In genomic region chr17:49722066-49722465, GRCh38 we compare ENCODE assay signal across 17 cellular contexts. TPM values are rescaled to one million over a fixed set of nuclear protein-coding genes. Genes with fewer than 3 reads are reported as not detected.
DNase-seq lines count a peak whose midpoint lies in the region; ATAC-seq and TF ChIP-seq lines count a peak whose summit lies in the region.
"Had no signal": no experiment of that assay in that cellular context is flagged by ENCODE, and none has a peak within 500 bp of the region (broad histone marks: within the 10 kb centered on the region; RNA-seq: fewer than 3 reads in every experiment).

No MANE protein-coding gene starts in this region.

- no peak overlapping the region for H2AFZ ChIP-seq in smooth muscle cell (ENCODE audit: low read depth)

- TF ChIP-seq EP300 in sigmoid colon (IDR thresholded peaks at IDR 0.05) = no peak

- TF ChIP-seq CTCF in CD8-positive, alpha-beta T cell (IDR thresholded peaks at IDR 0.05) = no peak
- no peak for TF ChIP-seq CTCF in glutamatergic neuron (IDR thresholded peaks at IDR 0.05; ENCODE audit: partially characterized antibody, unreplicated experiment)
- TF ChIP-seq CTCF in sigmoid colon (IDR thresholded peaks at IDR 0.05) = no peak
- no peak for TF ChIP-seq CTCF in smooth muscle cell (IDR thresholded peaks at IDR 0.05; ENCODE audit: borderline replicate concordance, insufficient read depth, poor library complexity, severe bottlenecking)

- no peak overlapping the region for H3K4me2 ChIP-seq in BLaER1
- H3K4me2 ChIP-seq in smooth muscle cell = no peak overlapping the region
- H3K4me2 ChIP-seq: KMS-11 had no signal

- 96 to 98% methylated on average over 3 of the region's 3 CpGs for WGBS in sigmoid colon, 2 donors
- WGBS in smooth muscle cell (ENCODE audit: low lambda C conversion rate) = 95% methylated on average over 3 of the region's 3 CpGs

- peaks cover 79% of the 10 kb centered on the region for H3K36me3 ChIP-seq in BLaER1
- peaks cover 58% of the 10 kb centered on the region for H3K36me3 ChIP-seq in CD8-positive, alpha-beta T cell (ENCODE audit: insufficient read depth, low read length)
- H3K36me3 ChIP-seq in sigmoid colon = peaks cover 18 to 53% (median 32%) of the 10 kb centered on the region in 4 donors
- H3K36me3 ChIP-seq in smooth muscle cell (ENCODE audit: low read depth) = no peaks in the 10 kb centered on the region

- no peak overlapping the region for H3K4me3 Mint-ChIP-seq in CD8-positive, alpha-beta T cell
- H3K4me3 Mint-ChIP-seq in glutamatergic neuron (ENCODE audit: unreplicated experiment) = no peak overlapping the region
- H3K4me3 Mint-ChIP-seq: activated CD4-positive, alpha-beta T cell treated with anti-CD3 and anti-CD28 coated beads for 36 hours; mesothelial cell of epicardium had no signal

- H3F3A ChIP-seq in smooth muscle cell (ENCODE audit: low read depth) = no peaks in the 10 kb centered on the region

- no peaks in the 10 kb centered on the region for H3K27me3 ChIP-seq in BLaER1
- no peaks in the 10 kb centered on the region for H3K27me3 ChIP-seq in CD8-positive, alpha-beta T cell (ENCODE audit: insufficient read depth, low read length)
- H3K27me3 ChIP-seq in sigmoid colon = no peaks in the 10 kb centered on the region
- H3K27me3 ChIP-seq in smooth muscle cell (ENCODE audit: low read depth) = no peaks in the 10 kb centered on the region
- H3K27me3 ChIP-seq: foreskin keratinocyte, testis had no signal

- H3K27me3 Mint-ChIP-seq in CD8-positive, alpha-beta T cell (ENCODE audit: low read depth) = no peaks in the 10 kb centered on the region
- H3K27me3 Mint-ChIP-seq in glutamatergic neuron (ENCODE audit: unreplicated experiment) = peaks cover 11% of the 10 kb centered on the region
- H3K27me3 Mint-ChIP-seq: activated CD4-positive, alpha-beta T cell treated with anti-CD3 and anti-CD28 coated beads for 36 hours had no signal

- H3K79me2 ChIP-seq in smooth muscle cell (ENCODE audit: low read depth) = no peaks in the 10 kb centered on the region

- TF ChIP-seq POLR2A in sigmoid colon (IDR thresholded peaks at IDR 0.05) = no peak

- H3K27ac Mint-ChIP-seq in CD8-positive, alpha-beta T cell = peak overlapping the region; percentile 80
- H3K27ac Mint-ChIP-seq in glutamatergic neuron (ENCODE audit: unreplicated experiment) = peak overlapping the region; percentile 99
- H3K27ac Mint-ChIP-seq: activated CD4-positive, alpha-beta T cell treated with anti-CD3 and anti-CD28 coated beads for 36 hours had no signal

- H3K9me3 ChIP-seq in BLaER1 (peaks cover 17% of the 10 kb centered on the region), sigmoid colon (no peaks in the 10 kb centered on the region), smooth muscle cell (replicated peaks; ENCODE audit: low read depth) (no peaks in the 10 kb centered on the region)
- H3K9me3 ChIP-seq in CD8-positive, alpha-beta T cell (ENCODE audit: low read length) = no peaks in the 10 kb centered on the region
- H3K9me3 ChIP-seq: testis had no signal

- H3K4me1 ChIP-seq in BLaER1 = peaks cover 36% of the 10 kb centered on the region
- H3K4me1 ChIP-seq in CD8-positive, alpha-beta T cell (ENCODE audit: insufficient read depth, low read length) = peaks cover 22% of the 10 kb centered on the region
- peaks cover 0 to 52% (median 31%) of the 10 kb centered on the region in 4 donors for H3K4me1 ChIP-seq in sigmoid colon
- H3K4me1 ChIP-seq in smooth muscle cell (ENCODE audit: low read depth) = no peaks in the 10 kb centered on the region
- H3K4me1 ChIP-seq: foreskin keratinocyte had no signal

- H3K4me3 ChIP-seq in BLaER1 = no peak overlapping the region
- H3K4me3 ChIP-seq in CD8-positive, alpha-beta T cell (ENCODE audit: low read depth, low read length) = no peak overlapping the region
- H3K4me3 ChIP-seq in sigmoid colon = no peak overlapping the region
- no peak overlapping the region for H3K4me3 ChIP-seq in smooth muscle cell
- H3K4me3 ChIP-seq: testis had no signal

- intact Hi-C loops in CD8-positive, alpha-beta T cell (cut with DNase I, micrococcal nuclease) = no loop called here
- intact Hi-C loops in sigmoid colon (cut with DNase I) = no loop called here

- H3K9me3 Mint-ChIP-seq in CD8-positive, alpha-beta T cell = peaks cover 2% of the 10 kb centered on the region
- H3K9me3 Mint-ChIP-seq in glutamatergic neuron (ENCODE audit: unreplicated experiment) = peaks cover 5% of the 10 kb centered on the region

- H3K36me3 Mint-ChIP-seq in CD8-positive, alpha-beta T cell = peaks cover 87% of the 10 kb centered on the region
- H3K36me3 Mint-ChIP-seq in glutamatergic neuron (ENCODE audit: unreplicated experiment) = peaks cover 9% of the 10 kb centered on the region

- no peaks in the 10 kb centered on the region for H4K20me1 ChIP-seq in BLaER1
- no peaks in the 10 kb centered on the region for H4K20me1 ChIP-seq in smooth muscle cell (ENCODE audit: low read depth)

- H3K9ac ChIP-seq in BLaER1 (no peak overlapping the region), smooth muscle cell (ENCODE audit: low read depth) (no peak overlapping the region)
- H3K9ac ChIP-seq: KMS-11 had no signal

- no peak for DNase-seq in CD8-positive, alpha-beta T cell
- DNase-seq in glutamatergic neuron (no peak), sigmoid colon (no peak), germinal center (ENCODE audit: low spot score) (no peak), iPS-NIHi7 (ENCODE audit: extremely low spot score) (no peak), smooth muscle cell (lab: John Stamatoyannopoulos, UW; ENCODE audit: unreplicated experiment) (no peak)
- DNase-seq: activated CD4-positive, alpha-beta T cell treated with anti-CD3 and anti-CD28 coated beads for 36 hours; activated CD8-positive, alpha-beta memory T cell treated with anti-CD3 and anti-CD28 coated beads, Interleukin-2, amount 50 U/mL, for 4 hours; activated effector memory CD4-positive, alpha-beta T cell treated with anti-CD3 and anti-CD28 coated beads, Interleukin-2, amount 50 U/mL, for 16 hours; foreskin keratinocyte; NCI-H1694 treated with DMSO at 0.1 percent for 48 hours; NCI-H748 treated with DMSO at 0.1 percent for 48 hours; SHP77; testis had no signal

- H3K27ac ChIP-seq in BLaER1 (peak overlapping the region; percentile 83), sigmoid colon (peak overlapping the region; percentile 79 to 88 (median 84)), smooth muscle cell (ENCODE audit: low read depth) (no peak overlapping the region)
- no peak overlapping the region for H3K27ac ChIP-seq in CD8-positive, alpha-beta T cell (ENCODE audit: low read depth, low read length)
- H3K27ac ChIP-seq: foreskin keratinocyte, KMS-11 had no signal

- POLR2A ChIA-PET in CD8-positive, alpha-beta T cell (lab: Charles Lee) = interaction anchor here (1.4 to 1.7 kb wide), 2 partner anchors 15 to 66 kb away, joined by 3 to 5 read pairs; partner anchors contain the start of gene KAT7

- peaks cover 40% of the 10 kb centered on the region for H3K4me1 Mint-ChIP-seq in CD8-positive, alpha-beta T cell (ENCODE audit: low read depth)
- H3K4me1 Mint-ChIP-seq in glutamatergic neuron (ENCODE audit: low read depth, unreplicated experiment) = peaks cover 33% of the 10 kb centered on the region

- ATAC-seq in CD8-positive, alpha-beta T cell = no peak
- ATAC-seq: activated CD4-positive, alpha-beta T cell treated with anti-CD3 and anti-CD28 coated beads for 36 hours; foreskin keratinocyte had no signal

- CTCF ChIA-PET in CD8-positive, alpha-beta T cell (lab: Charles Lee) = interaction anchor here (0.7 to 2.3 kb wide), 5 partner anchors 13 to 153 kb away, joined by 3 to 8 read pairs (median 3); partner anchors contain the start of gene SLC35B1

RNA-seq across cellular contexts. Expression of gene SLC35B1, which starts 14.3 kb away (rescaled TPM):
- 10 to 100 TPM; 57.7 to 64.2 TPM for total RNA-seq in CD8-positive, alpha-beta T cell
- total RNA-seq in glutamatergic neuron (ENCODE audit: unreplicated experiment) (123 TPM), sigmoid colon (10 to 100 TPM; 13.0 to 34.9 (median 20.0) TPM), smooth muscle cell (116 and 126 TPM in 2 replicates)
- polyA plus RNA-seq in sigmoid colon (10 to 100 TPM; 24.0 to 59.7 (median 26.6) TPM), smooth muscle cell (98.9 and 111 TPM in 2 replicates)

RNA-seq across cellular contexts. Expression of gene FAM117A, which starts 41.9 kb away (rescaled TPM):
- 10 to 100 TPM; 23.4 to 28.7 TPM for total RNA-seq in CD8-positive, alpha-beta T cell
- total RNA-seq in glutamatergic neuron (ENCODE audit: unreplicated experiment) (11.9 TPM), sigmoid colon (10 to 100 TPM; 11.1 to 34.6 (median 27.4) TPM), smooth muscle cell (4.9 and 7.1 TPM in 2 replicates)
- polyA plus RNA-seq in sigmoid colon (10 to 100 TPM in 1 of 3 donors, 1 to 10 TPM in 2; 3.5 to 15.6 (median 9.6) TPM), smooth muscle cell (6.3 and 8.3 TPM in 2 replicates)

RNA-seq across cellular contexts. Expression of gene SPOP, which starts 44.2 kb away (rescaled TPM):
- 10 to 100 TPM; 30.5 to 34.3 TPM for total RNA-seq in CD8-positive, alpha-beta T cell
- total RNA-seq in glutamatergic neuron (ENCODE audit: unreplicated experiment) (49.5 TPM), sigmoid colon (100 to 1,000 TPM; 226 to 332 (median 280) TPM), smooth muscle cell (36.5 and 55.0 TPM in 2 replicates)
- polyA plus RNA-seq in sigmoid colon (10 to 100 TPM; 33.0 to 38.9 (median 35.6) TPM), smooth muscle cell (54.9 and 69.8 TPM in 2 replicates)

Comparison
In these comparisons a context has a peak if more than half of its experiments do, and no peak if none do; other contexts are left out.
1. H3K27ac ChIP-seq: peak in BLaER1 (single experiment) and sigmoid colon (4 of 4); none in CD8-positive, alpha-beta T cell (single experiment) and smooth muscle cell (single experiment).